In the genomic region with DNA sequence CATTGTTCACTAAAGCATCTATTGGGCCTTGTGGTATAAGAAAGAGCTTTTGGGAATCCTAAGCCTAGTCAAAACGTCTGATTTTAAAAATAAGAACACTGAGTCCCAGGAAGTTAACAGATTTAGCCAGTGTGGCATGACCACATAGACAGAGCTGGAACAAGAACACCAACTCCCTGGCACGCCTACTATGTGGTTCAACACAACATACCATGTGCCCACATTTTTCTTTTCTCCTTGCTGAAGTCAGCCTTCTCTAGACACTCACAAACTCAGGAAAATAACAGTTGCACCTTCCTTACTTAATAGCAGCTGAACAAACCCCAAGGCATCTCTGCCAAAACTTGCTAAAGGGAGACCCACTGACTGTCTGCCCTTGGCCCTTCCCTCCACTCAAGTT, we compare ENCODE assay signal across 13 cellular contexts.
"Had no signal": no experiment of that assay in that cellular context is flagged by ENCODE, and none has a peak within 500 bp of the region (broad histone marks: within the 10 kb centered on the region; RNA-seq: fewer than 3 reads in every experiment).

No MANE protein-coding gene starts in this region.

- H3K4me1 Mint-ChIP-seq: activated naive CD8-positive, alpha-beta T cell treated with anti-CD3 and anti-CD28 coated beads for 36 hours; neural crest cell had no signal

- H3K4me3 ChIP-seq: pancreas had no signal

- DNase-seq: activated CD4-positive, alpha-beta T cell treated with anti-CD3 and anti-CD28 coated beads, Interleukin-2, amount 50 U/mL, for 1 hour; activated CD8-positive, alpha-beta memory T cell treated with anti-CD3 and anti-CD28 coated beads for 24 hours; activated naive CD8-positive, alpha-beta T cell treated with anti-CD3 and anti-CD28 coated beads for 36 hours; amygdala; endodermal cell; erythroblast; pancreas; stimulated activated CD4-positive, alpha-beta T cell treated with anti-CD3 and anti-CD28 coated beads, Interleukin-2, amount 100 ng/mL, for 48 hours; stimulated activated naive CD4-positive, alpha-beta T cell; trophoblast cell had no signal

- H3K27ac ChIP-seq: pancreas had no signal

- H3K36me3 ChIP-seq: pancreas had no signal

- H3K27ac Mint-ChIP-seq: activated naive CD8-positive, alpha-beta T cell treated with anti-CD3 and anti-CD28 coated beads for 36 hours; activated T-helper 1 cell treated with anti-CD3 and anti-CD28 coated beads, Interleukin-12 subunit alpha, Interleukin-12 subunit beta, Interleukin-2, Interleukin-4 antibody, amounts not matched to agents 30 ng/mL and 10 ng/mL and 1 ng/mL, durations not matched to agents 14 hours and 24 hours and 36 hours; endodermal cell; T-helper 2 cell treated with Interferon-gamma antibody and Interleukin-4, amounts not matched to agents 5 μg/mL and 100 μg/mL, for 36 hours had no signal

- H3K9me3 Mint-ChIP-seq: activated T-helper 1 cell treated with anti-CD3 and anti-CD28 coated beads, Interleukin-12 subunit alpha, Interleukin-12 subunit beta, Interleukin-2, Interleukin-4 antibody, amounts not matched to agents 30 ng/mL and 10 ng/mL and 1 ng/mL, durations not matched to agents 14 hours and 24 hours and 36 hours had no signal

- H3K27me3 ChIP-seq: pancreas had no signal

- H3K27me3 Mint-ChIP-seq: activated naive CD8-positive, alpha-beta T cell treated with anti-CD3 and anti-CD28 coated beads for 36 hours had no signal

- H3K9me3 ChIP-seq: pancreas had no signal

- H3K4me1 ChIP-seq: pancreas had no signal

- ATAC-seq: pancreas had no signal

- H3K36me3 Mint-ChIP-seq: activated naive CD8-positive, alpha-beta T cell treated with anti-CD3 and anti-CD28 coated beads for 36 hours had no signal

- H3K4me3 Mint-ChIP-seq: activated naive CD8-positive, alpha-beta T cell treated with anti-CD3 and anti-CD28 coated beads for 36 hours; activated T-helper 1 cell treated with anti-CD3 and anti-CD28 coated beads, Interleukin-12 subunit alpha, Interleukin-12 subunit beta, Interleukin-2, Interleukin-4 antibody, amounts not matched to agents 30 ng/mL and 10 ng/mL and 1 ng/mL, durations not matched to agents 14 hours and 24 hours and 36 hours; endodermal cell; neural crest cell; T-helper 2 cell treated with Interferon-gamma antibody and Interleukin-4, amounts not matched to agents 5 μg/mL and 100 μg/mL, for 36 hours had no signal
